1 cellular context compared by ENCODE assay signal in genomic region chr11:92811341-92811740, GRCh38.
TF ChIP-seq lines count a peak whose summit lies in the region.

No MANE protein-coding gene starts in this region.

TF ChIP-seq in GM23338, 12 proteins besides CTCF, POLR2A, EP300 and RAD21 (continued from another document):
- TF ChIP-seq, protein P1, sequence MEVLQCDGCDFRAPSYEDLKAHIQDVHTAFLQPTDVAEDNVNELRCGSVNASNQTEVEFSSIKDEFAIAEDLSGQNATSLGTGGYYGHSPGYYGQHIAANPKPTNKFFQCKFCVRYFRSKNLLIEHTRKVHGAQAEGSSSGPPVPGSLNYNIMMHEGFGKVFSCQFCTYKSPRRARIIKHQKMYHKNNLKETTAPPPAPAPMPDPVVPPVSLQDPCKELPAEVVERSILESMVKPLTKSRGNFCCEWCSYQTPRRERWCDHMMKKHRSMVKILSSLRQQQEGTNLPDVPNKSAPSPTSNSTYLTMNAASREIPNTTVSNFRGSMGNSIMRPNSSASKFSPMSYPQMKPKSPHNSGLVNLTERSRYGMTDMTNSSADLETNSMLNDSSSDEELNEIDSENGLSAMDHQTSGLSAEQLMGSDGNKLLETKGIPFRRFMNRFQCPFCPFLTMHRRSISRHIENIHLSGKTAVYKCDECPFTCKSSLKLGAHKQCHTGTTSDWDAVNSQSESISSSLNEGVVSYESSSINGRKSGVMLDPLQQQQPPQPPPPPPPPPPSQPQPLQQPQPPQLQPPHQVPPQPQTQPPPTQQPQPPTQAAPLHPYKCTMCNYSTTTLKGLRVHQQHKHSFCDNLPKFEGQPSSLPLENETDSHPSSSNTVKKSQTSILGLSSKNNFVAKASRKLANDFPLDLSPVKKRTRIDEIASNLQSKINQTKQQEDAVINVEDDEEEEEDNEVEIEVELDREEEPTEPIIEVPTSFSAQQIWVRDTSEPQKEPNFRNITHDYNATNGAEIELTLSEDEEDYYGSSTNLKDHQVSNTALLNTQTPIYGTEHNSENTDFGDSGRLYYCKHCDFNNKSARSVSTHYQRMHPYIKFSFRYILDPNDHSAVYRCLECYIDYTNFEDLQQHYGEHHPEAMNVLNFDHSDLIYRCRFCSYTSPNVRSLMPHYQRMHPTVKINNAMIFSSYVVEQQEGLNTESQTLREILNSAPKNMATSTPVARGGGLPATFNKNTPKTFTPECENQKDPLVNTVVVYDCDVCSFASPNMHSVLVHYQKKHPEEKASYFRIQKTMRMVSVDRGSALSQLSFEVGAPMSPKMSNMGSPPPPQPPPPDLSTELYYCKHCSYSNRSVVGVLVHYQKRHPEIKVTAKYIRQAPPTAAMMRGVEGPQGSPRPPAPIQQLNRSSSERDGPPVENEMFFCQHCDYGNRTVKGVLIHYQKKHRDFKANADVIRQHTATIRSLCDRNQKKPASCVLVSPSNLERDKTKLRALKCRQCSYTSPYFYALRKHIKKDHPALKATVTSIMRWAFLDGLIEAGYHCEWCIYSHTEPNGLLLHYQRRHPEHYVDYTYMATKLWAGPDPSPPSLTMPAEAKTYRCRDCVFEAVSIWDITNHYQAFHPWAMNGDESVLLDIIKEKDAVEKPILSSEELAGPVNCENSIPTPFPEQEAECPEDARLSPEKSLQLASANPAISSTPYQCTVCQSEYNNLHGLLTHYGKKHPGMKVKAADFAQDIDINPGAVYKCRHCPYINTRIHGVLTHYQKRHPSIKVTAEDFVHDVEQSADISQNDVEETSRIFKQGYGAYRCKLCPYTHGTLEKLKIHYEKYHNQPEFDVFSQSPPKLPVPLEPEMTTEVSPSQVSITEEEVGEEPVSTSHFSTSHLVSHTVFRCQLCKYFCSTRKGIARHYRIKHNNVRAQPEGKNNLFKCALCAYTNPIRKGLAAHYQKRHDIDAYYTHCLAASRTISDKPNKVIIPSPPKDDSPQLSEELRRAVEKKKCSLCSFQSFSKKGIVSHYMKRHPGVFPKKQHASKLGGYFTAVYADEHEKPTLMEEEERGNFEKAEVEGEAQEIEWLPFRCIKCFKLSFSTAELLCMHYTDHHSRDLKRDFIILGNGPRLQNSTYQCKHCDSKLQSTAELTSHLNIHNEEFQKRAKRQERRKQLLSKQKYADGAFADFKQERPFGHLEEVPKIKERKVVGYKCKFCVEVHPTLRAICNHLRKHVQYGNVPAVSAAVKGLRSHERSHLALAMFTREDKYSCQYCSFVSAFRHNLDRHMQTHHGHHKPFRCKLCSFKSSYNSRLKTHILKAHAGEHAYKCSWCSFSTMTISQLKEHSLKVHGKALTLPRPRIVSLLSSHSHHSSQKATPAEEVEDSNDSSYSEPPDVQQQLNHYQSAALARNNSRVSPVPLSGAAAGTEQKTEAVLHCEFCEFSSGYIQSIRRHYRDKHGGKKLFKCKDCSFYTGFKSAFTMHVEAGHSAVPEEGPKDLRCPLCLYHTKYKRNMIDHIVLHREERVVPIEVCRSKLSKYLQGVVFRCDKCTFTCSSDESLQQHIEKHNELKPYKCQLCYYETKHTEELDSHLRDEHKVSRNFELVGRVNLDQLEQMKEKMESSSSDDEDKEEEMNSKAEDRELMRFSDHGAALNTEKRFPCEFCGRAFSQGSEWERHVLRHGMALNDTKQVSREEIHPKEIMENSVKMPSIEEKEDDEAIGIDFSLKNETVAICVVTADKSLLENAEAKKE (CRISPR knock-in tag; IDR thresholded peaks at IDR 0.05): no peak
- TF ChIP-seq STAT1 (IDR thresholded peaks at IDR 0.05; ENCODE audit: unreplicated experiment): no peak
- TF ChIP-seq NANOG (IDR thresholded peaks at IDR 0.05; ENCODE audit: borderline replicate concordance): no peak
- no peak for TF ChIP-seq ZNF114 (CRISPR knock-in tag; IDR thresholded peaks at IDR 0.05)
- no peak for TF ChIP-seq JUNB (IDR thresholded peaks at IDR 0.05; ENCODE audit: unreplicated experiment)
- TF ChIP-seq EZH2 (IDR thresholded peaks at IDR 0.05; ENCODE audit: low read depth, unreplicated experiment): no peak
- no peak for TF ChIP-seq ZNF331 (CRISPR knock-in tag; IDR thresholded peaks at IDR 0.05; ENCODE audit: low read depth)
- no peak for TF ChIP-seq CREB1 (CRISPR knock-in tag; IDR thresholded peaks at IDR 0.05; ENCODE audit: low read depth)
- TF ChIP-seq EZH2phosphoT487 (IDR thresholded peaks at IDR 0.05; ENCODE audit: unreplicated experiment): no peak
